Comparison of ENCODE assay signal across 8 cellular contexts in the genomic region with DNA sequence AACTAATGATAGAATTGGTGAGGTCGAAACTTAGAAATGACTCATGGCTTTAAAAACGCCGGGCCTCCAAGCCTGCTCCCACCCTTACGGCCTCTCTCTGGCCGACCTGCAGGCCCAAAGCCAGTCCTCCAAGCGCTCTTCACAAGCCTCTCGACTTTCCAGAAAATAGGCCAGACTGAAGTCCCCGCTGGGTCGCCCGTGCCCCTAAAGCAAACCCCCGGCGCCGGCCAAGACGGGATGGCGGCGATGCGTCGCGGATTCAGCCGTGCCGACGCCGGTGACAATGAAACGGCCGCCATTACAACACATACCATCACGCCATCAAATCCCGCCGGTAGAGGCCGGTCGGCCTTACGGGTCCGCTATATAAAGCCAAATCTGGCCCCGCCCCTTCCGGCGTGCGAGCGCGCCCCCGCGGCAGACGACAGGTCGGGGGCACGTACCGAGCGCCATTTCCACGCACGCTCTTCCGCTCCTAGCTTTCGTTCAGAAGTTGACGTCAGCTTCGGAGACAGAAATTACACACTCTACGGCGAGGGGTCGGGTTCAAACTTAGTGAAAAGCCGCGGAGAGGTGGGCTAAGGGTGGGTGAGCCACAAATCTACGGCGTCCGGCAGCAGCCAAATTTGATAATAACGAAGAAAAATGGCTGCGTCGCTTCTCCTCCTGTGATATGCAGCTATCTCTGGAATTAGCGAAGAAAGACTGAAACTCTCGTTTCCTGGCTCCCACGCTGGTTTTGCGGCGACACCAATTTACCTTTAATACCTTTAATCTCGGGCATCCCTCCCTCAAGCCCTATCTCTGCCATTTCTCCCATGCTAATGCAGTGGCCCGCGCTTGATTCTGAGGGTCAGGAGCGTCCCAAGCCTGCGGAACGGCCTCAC. TPM values are rescaled to one million over a fixed set of nuclear protein-coding genes. Genes with fewer than 3 reads are reported as not detected.
A peak's percentile ranks its signal among the peaks of the same experiment; 100 is the strongest.
DNase-seq lines count a peak whose midpoint lies in the region; ATAC-seq and TF ChIP-seq lines count a peak whose summit lies in the region.

A gene (minus strand): TSS at position 340 of the 887 bp plus-strand sequence. CDS start 26 bp downstream, at position 314.

- WGBS in liver: under 1% methylated on average over 73 of the region's 73 CpGs

- no peak for TF ChIP-seq CTCF in liver (IDR thresholded peaks at IDR 0.05; ENCODE audit: low read depth, low read length, missing input control)

- TF ChIP-seq RAD21 in liver (IDR thresholded peaks at IDR 0.05): no peak

- peak within 1 kb of the TSS; percentile 96 to 100 for H3K27ac ChIP-seq in liver (ENCODE audit: low read depth in 1 of 2, low read length in 2 of 2)

- peak within 1 kb of the TSS; percentile 89 to 100 for H3K9ac ChIP-seq in liver (ENCODE audit: low read depth in 1 of 2, low read length in 2 of 2)

- ATAC-seq in GM19372 (IDR thresholded peaks at IDR 0.05; ENCODE audit: low read depth, unreplicated experiment) (peak; percentile 79), HG03558 (IDR thresholded peaks at IDR 0.05; ENCODE audit: extremely low read depth, unreplicated experiment) (peak; percentile 63)

- peaks cover 4 to 40% (median 36%) of the 10 kb centered on the region in 4 donors for H3K4me1 ChIP-seq in liver (ENCODE audit: control insufficient read depth in 4 of 4, insufficient read depth in 4 of 4, low read length in 3 of 4)

- H3K9me3 ChIP-seq in liver (ENCODE audit: control insufficient read depth in 4 of 4, low read length in 3 of 4): no peaks in the 10 kb centered on the region

- peak within 1 kb of the TSS; percentile 77 to 97 (median 96) for H3K4me3 ChIP-seq in liver (ENCODE audit: low read depth in 1 of 3, low read length in 3 of 3)

- peak; percentile 67 to 96 (median 93) for DNase-seq in C1 segment of cervical spinal cord (lab: John Stamatoyannopoulos, UW)
- DNase-seq in NCI-H774 (lab: John Stamatoyannopoulos, UW): peak; percentile 85
- DNase-seq in activated CD4-positive, alpha-beta T cell treated with anti-CD3 and anti-CD28 coated beads, Interleukin-2, amount 50 U/mL, for 48 hours: peak; percentile 95
- peak; percentile 99 to 100 for DNase-seq in dermis microvascular lymphatic vessel endothelial cell (ENCODE audit: low read depth in 2 of 2)
- peak; percentile 97 for DNase-seq in stimulated activated CD4-positive, alpha-beta T cell treated with anti-CD3 and anti-CD28 coated beads, Interleukin-4, amount 100 ng/mL, for 24 hours

- peaks cover 15 to 25% (median 19%) of the 10 kb centered on the region in 4 donors for H3K36me3 ChIP-seq in liver (ENCODE audit: control insufficient read depth in 4 of 4, insufficient read depth in 3 of 4, low read depth in 1 of 4, low read length in 3 of 4)

- no peaks in the 10 kb centered on the region for H3K27me3 ChIP-seq in liver (ENCODE audit: control insufficient read depth in 4 of 4, insufficient read depth in 4 of 4, low read length in 3 of 4)

TF ChIP-seq in liver, 16 proteins besides CTCF, POLR2A, EP300 and RAD21:
- TF ChIP-seq, protein P1, sequence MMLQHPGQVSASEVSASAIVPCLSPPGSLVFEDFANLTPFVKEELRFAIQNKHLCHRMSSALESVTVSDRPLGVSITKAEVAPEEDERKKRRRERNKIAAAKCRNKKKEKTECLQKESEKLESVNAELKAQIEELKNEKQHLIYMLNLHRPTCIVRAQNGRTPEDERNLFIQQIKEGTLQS (IDR thresholded peaks at IDR 0.05): peak; percentile 41
- TF ChIP-seq HNF4A (conservative IDR thresholded peaks at IDR 0.05) (peak; percentile 23 to 42), YY1 (IDR thresholded peaks at IDR 0.05) (peak; percentile 99), JUND (IDR thresholded peaks at IDR 0.05) (peak; percentile 79 to 96), SP1 (IDR thresholded peaks at IDR 0.05) (peak; percentile 91), FOXA2 (IDR thresholded peaks at IDR 0.05) (peak; percentile 47), HNF4G (IDR thresholded peaks at IDR 0.05) (peak; percentile 13), NR2F2 (IDR thresholded peaks at IDR 0.05) (peak; percentile 78), GABPA (IDR thresholded peaks at IDR 0.05 in 1 of 2, conservative IDR thresholded peaks at IDR 0.05 in 1 of 2) (peak; percentile 73 to 93), EGR1 (IDR thresholded peaks at IDR 0.05; ENCODE audit: low read depth in 2 of 2) (peak; percentile 78 to 95), FOXA1 (IDR thresholded peaks at IDR 0.05) (peak; percentile 77), RXRA (IDR thresholded peaks at IDR 0.05) (peak; percentile 49 to 65), TAF1 (conservative IDR thresholded peaks at IDR 0.05) (peak; percentile 99)
- TF ChIP-seq, protein P2, sequence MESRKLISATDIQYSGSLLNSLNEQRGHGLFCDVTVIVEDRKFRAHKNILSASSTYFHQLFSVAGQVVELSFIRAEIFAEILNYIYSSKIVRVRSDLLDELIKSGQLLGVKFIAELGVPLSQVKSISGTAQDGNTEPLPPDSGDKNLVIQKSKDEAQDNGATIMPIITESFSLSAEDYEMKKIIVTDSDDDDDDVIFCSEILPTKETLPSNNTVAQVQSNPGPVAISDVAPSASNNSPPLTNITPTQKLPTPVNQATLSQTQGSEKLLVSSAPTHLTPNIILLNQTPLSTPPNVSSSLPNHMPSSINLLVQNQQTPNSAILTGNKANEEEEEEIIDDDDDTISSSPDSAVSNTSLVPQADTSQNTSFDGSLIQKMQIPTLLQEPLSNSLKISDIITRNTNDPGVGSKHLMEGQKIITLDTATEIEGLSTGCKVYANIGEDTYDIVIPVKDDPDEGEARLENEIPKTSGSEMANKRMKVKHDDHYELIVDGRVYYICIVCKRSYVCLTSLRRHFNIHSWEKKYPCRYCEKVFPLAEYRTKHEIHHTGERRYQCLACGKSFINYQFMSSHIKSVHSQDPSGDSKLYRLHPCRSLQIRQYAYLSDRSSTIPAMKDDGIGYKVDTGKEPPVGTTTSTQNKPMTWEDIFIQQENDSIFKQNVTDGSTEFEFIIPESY (IDR thresholded peaks at IDR 0.05): peak; percentile 97
- TF ChIP-seq, protein P3, sequence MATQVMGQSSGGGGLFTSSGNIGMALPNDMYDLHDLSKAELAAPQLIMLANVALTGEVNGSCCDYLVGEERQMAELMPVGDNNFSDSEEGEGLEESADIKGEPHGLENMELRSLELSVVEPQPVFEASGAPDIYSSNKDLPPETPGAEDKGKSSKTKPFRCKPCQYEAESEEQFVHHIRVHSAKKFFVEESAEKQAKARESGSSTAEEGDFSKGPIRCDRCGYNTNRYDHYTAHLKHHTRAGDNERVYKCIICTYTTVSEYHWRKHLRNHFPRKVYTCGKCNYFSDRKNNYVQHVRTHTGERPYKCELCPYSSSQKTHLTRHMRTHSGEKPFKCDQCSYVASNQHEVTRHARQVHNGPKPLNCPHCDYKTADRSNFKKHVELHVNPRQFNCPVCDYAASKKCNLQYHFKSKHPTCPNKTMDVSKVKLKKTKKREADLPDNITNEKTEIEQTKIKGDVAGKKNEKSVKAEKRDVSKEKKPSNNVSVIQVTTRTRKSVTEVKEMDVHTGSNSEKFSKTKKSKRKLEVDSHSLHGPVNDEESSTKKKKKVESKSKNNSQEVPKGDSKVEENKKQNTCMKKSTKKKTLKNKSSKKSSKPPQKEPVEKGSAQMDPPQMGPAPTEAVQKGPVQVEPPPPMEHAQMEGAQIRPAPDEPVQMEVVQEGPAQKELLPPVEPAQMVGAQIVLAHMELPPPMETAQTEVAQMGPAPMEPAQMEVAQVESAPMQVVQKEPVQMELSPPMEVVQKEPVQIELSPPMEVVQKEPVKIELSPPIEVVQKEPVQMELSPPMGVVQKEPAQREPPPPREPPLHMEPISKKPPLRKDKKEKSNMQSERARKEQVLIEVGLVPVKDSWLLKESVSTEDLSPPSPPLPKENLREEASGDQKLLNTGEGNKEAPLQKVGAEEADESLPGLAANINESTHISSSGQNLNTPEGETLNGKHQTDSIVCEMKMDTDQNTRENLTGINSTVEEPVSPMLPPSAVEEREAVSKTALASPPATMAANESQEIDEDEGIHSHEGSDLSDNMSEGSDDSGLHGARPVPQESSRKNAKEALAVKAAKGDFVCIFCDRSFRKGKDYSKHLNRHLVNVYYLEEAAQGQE (IDR thresholded peaks at IDR 0.05): peak; percentile 97
- TF ChIP-seq, protein P4, sequence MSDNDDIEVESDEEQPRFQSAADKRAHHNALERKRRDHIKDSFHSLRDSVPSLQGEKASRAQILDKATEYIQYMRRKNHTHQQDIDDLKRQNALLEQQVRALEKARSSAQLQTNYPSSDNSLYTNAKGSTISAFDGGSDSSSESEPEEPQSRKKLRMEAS (IDR thresholded peaks at IDR 0.05): peak; percentile 81

RNA-seq across cellular contexts. Expression of the gene that starts here (rescaled TPM):
- 2,576 and 3,971 TPM in 2 replicates for total RNA-seq in dermis microvascular lymphatic vessel endothelial cell
- 1,000 to 10,000 TPM in 1 of 2 donors, 100 to 1,000 TPM in 1; 998 to 1,767 TPM for total RNA-seq in liver
- polyA plus RNA-seq in liver: 1,000 to 10,000 TPM in 1 of 2 donors, 100 to 1,000 TPM in 1; 580 to 1,370 TPM

Comparison
In these comparisons a context has a peak if more than half of its experiments do, and no peak if none do; other contexts are left out.
1. Peak in every context shown above with its lines: DNase-seq, ATAC-seq, H3K4me3 ChIP-seq and H3K27ac ChIP-seq.